ENCODE assay signal across 11 cellular contexts in the genomic region with DNA sequence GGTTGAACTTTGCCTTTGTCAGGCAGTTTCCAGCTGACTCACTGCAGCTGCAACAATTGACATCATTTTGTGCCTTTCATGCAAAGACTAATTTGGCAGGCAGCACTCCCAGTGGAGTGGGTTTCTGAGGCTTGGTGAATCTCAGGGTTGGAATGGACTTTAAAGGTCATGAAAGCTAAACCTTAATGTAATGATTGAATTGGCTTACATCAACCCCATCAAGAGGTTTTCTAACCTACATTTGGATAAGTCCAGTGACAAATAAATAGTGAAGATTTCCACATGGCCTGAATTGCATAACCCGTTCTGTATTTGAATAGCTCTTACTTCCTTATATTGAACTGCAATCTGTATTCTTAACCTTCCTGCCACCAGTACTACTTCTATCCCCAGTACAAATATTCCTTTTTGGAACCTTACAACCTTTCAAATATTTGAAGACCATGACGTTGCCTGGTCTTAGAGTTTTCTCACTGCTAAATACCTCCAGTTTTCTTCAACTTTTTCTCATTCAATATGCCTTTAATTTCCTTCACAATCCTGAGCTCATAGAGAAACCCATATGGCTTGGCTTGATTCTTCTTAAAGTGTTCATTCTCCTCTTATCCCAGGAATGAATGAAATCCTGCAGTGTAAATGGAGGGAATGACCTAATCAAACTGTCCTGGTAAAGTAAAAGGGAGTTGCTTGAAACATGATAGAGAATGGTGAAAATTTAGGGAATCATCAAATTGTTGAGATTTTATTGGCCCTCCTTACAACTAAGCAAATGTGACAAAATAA.
DNase-seq lines count a peak whose midpoint lies in the region; ATAC-seq, FAIRE-seq and TF ChIP-seq lines count a peak whose summit lies in the region.
"Had no signal": no experiment of that assay in that cellular context is flagged by ENCODE, and none has a peak within 500 bp of the region (broad histone marks: within the 10 kb centered on the region; RNA-seq: fewer than 3 reads in every experiment).

No MANE protein-coding gene starts in this region.

- H3K27ac ChIP-seq in brain microvascular endothelial cell (no peak overlapping the region), HepG2 (ENCODE audit: extremely low read length, insufficient read depth, low read length) (no peak overlapping the region), uterus (no peak overlapping the region)

- H3K27me3 ChIP-seq in brain microvascular endothelial cell (replicated peaks): no peaks in the 10 kb centered on the region
- H3K27me3 ChIP-seq in HepG2 (ENCODE audit: control insufficient read depth in 1 of 2, insufficient read depth in 2 of 2, low read length in 2 of 2): no peaks in the 10 kb centered on the region
- H3K27me3 ChIP-seq in uterus: no peaks in the 10 kb centered on the region
- H3K27me3 ChIP-seq: adrenal gland had no signal

- H3K4me1 ChIP-seq in HepG2 (ENCODE audit: insufficient read depth, low read length): no peaks in the 10 kb centered on the region
- H3K4me1 ChIP-seq in uterus: no peaks in the 10 kb centered on the region
- H3K4me1 ChIP-seq: adrenal gland had no signal

- no peaks in the 10 kb centered on the region for H3K79me2 ChIP-seq in HepG2 (ENCODE audit: insufficient read depth, low read length)

- H4K20me1 ChIP-seq in HepG2 (ENCODE audit: insufficient read depth, low read length): no peaks in the 10 kb centered on the region

- no peaks in the 10 kb centered on the region for H3K36me3 ChIP-seq in brain microvascular endothelial cell (replicated peaks)
- no peaks in the 10 kb centered on the region for H3K36me3 ChIP-seq in HepG2 (replicated peaks in 1 of 2; ENCODE audit: control insufficient read depth in 1 of 2, insufficient read depth in 2 of 2, low read length in 2 of 2)
- no peaks in the 10 kb centered on the region for H3K36me3 ChIP-seq in uterus
- H3K36me3 ChIP-seq: adrenal gland had no signal

- in situ Hi-C loops in brain microvascular endothelial cell (cut with HindIII; ENCODE audit: low pct_ligation_motif_present, low sequenced_read_pairs): no loop called here
- in situ Hi-C loops in HepG2 (cut with HindIII; ENCODE audit: extremely low pct_ligation_motif_present, low pct_unique_long_range_greater_than_20kb): no loop called here

- no peak overlapping the region for H3K9ac ChIP-seq in HepG2 (ENCODE audit: insufficient read depth, low read depth, low read length)

- peak; percentile 11 for DNase-seq in NCI-H345 (lab: John Stamatoyannopoulos, UW)
- DNase-seq in NCI-H345 treated with DMSO at 0.1 percent for 48 hours (lab: John Stamatoyannopoulos, UW; ENCODE audit: unreplicated experiment): no peak
- peak; percentile 4 for DNase-seq in brain microvascular endothelial cell
- DNase-seq in HepG2 (ENCODE audit: low spot score): no peak
- peak; percentile 42 to 50 for DNase-seq in uterus
- DNase-seq: NCI-H1436 treated with DMSO at 0.1 percent for 48 hours had no signal

- H3K9me3 ChIP-seq in HepG2 (ENCODE audit: low read length) (peaks cover 86% of the 10 kb centered on the region), uterus (no peaks in the 10 kb centered on the region)
- H3K9me3 ChIP-seq: adrenal gland had no signal

- ATAC-seq in HepG2: no peak
- no peak for ATAC-seq in GM19351 (IDR thresholded peaks at IDR 0.05; ENCODE audit: unreplicated experiment)
- ATAC-seq in GM18907 (IDR thresholded peaks at IDR 0.05; ENCODE audit: unreplicated experiment): no peak
- no peak for ATAC-seq in HG03159 (IDR thresholded peaks at IDR 0.05; ENCODE audit: unreplicated experiment)

- intact Hi-C loops in HepG2 (cut with micrococcal nuclease; ENCODE audit: unreplicated experiment): no loop called here
- intact Hi-C loops in uterus (cut with DNase I; ENCODE audit: low total_unique reads): no loop called here

- TF ChIP-seq POLR2A in HepG2 (IDR thresholded peaks at IDR 0.05; ENCODE audit: insufficient read depth in 1 of 2, low read depth in 2 of 2, low read length in 2 of 2) (no peak), uterus (IDR thresholded peaks at IDR 0.05) (no peak)

- H3K4me3 ChIP-seq in brain microvascular endothelial cell (ENCODE audit: low read depth, low read length) (no peak overlapping the region), HepG2 (replicated peaks in 1 of 3; ENCODE audit: insufficient read depth in 1 of 3, low read depth in 2 of 3, low read length in 3 of 3) (no peak overlapping the region), uterus (no peak overlapping the region)
- H3K4me3 ChIP-seq: adrenal gland had no signal

- BruUV-seq in HepG2 (replicated peaks; lab: Mats Ljungman, UMichigan): no TSS peak

- POLR2A ChIA-PET in HepG2 (lab: Yijun Ruan, JAX): no interaction called here

- H2AFZ ChIP-seq in HepG2 (ENCODE audit: low read length): no peak overlapping the region

- TF ChIP-seq CTCF in brain microvascular endothelial cell (IDR thresholded peaks at IDR 0.05; ENCODE audit: low read depth, low read length, missing control alignments) (no peak), HepG2 (CRISPR knock-in tag; IDR thresholded peaks at IDR 0.05) (no peak), uterus (IDR thresholded peaks at IDR 0.05) (no peak)

- TF ChIP-seq RAD21 in HepG2 (CRISPR knock-in tag; IDR thresholded peaks at IDR 0.05): no peak

- FAIRE-seq in HepG2 (lab: Jason Lieb, UNC): no peak
- FAIRE-seq: TTC549 had no signal

- H3K4me2 ChIP-seq in HepG2 (ENCODE audit: low read depth, low read length): no peak overlapping the region

- TF ChIP-seq EP300 in HepG2 (IDR thresholded peaks at IDR 0.05; ENCODE audit: low read depth in 2 of 2, low read length in 2 of 2) (no peak), HepG2 (CRISPR knock-in tag; IDR thresholded peaks at IDR 0.05; ENCODE audit: borderline replicate concordance) (no peak)

- CTCF ChIA-PET in HepG2 (lab: Yijun Ruan, JAX; ENCODE audit: low intra/inter-chr PET ratio, low total read pairs): no interaction called here

- whole genome bisulfite sequencing in HepG2 (ENCODE audit: low lambda C conversion rate): 0% methylated on average over 2 of the region's 2 CpGs

TF ChIP-seq in HepG2, 621 proteins besides CTCF, POLR2A, EP300 and RAD21:
- TF ChIP-seq ZNF101 (CRISPR knock-in tag; IDR thresholded peaks at IDR 0.05; ENCODE audit: borderline replicate concordance, low read depth): no peak
- TF ChIP-seq CREB1 (IDR thresholded peaks at IDR 0.05): 0 out of 2 replicates have a peak, but pooled peaks have one; percentile 9
- no peak for TF ChIP-seq CREB1 (CRISPR knock-in tag; IDR thresholded peaks at IDR 0.05)

Comparison
In these comparisons a context has a peak if more than half of its experiments do, and no peak if none do; other contexts are left out.
1. DNase-seq: peak in NCI-H345 (single experiment), brain microvascular endothelial cell (single experiment) and uterus (2 of 2); none in NCI-H345 treated with DMSO at 0.1 percent for 48 hours (single experiment) and HepG2 (single experiment).